ENCODE assay signal across 17 cellular contexts in genomic region chr11:77908835-77909234, GRCh38.
"Had no signal": no experiment of that assay in that cellular context is flagged by ENCODE, and none has a peak within 500 bp of the region (broad histone marks: within the 10 kb centered on the region; RNA-seq: fewer than 3 reads in every experiment).

No MANE protein-coding gene starts in this region.

- H3K27me3 ChIP-seq: dorsolateral prefrontal cortex, esophagus muscularis mucosa, foreskin keratinocyte, gastroesophageal sphincter, heart left ventricle, hepatocyte, left lung had no signal

- DNase-seq: cortex of kidney; dorsolateral prefrontal cortex; effector CD4-positive, alpha-beta T cell; effector memory CD4-positive, alpha-beta T cell; foreskin keratinocyte; heart left ventricle; left cardiac atrium; left lung; left ventricle myocardium superior; lower lobe of right lung; mesenchymal stem cell; midbrain; naive thymus-derived CD4-positive, alpha-beta T cell; natural killer cell had no signal

- H3K4me3 ChIP-seq: dorsolateral prefrontal cortex, esophagus muscularis mucosa, gastroesophageal sphincter, heart left ventricle, hepatocyte, left lung, lower lobe of right lung had no signal

- ATAC-seq: foreskin keratinocyte; gastroesophageal sphincter; heart left ventricle; left cardiac atrium; left lung; left ventricle myocardium superior; lower lobe of right lung; naive thymus-derived CD4-positive, alpha-beta T cell; natural killer cell had no signal

- H3K9me3 ChIP-seq: esophagus muscularis mucosa, gastroesophageal sphincter, heart left ventricle, left lung, lower lobe of right lung had no signal

- H3K4me1 ChIP-seq: foreskin keratinocyte, left lung, lower lobe of right lung had no signal

- H2AFZ ChIP-seq: hepatocyte had no signal

- H3K79me2 ChIP-seq: hepatocyte had no signal

- H3K27ac ChIP-seq: dorsolateral prefrontal cortex, esophagus muscularis mucosa, foreskin keratinocyte, gastroesophageal sphincter, heart left ventricle, hepatocyte, left lung, lower lobe of right lung had no signal

- H3K4me2 ChIP-seq: hepatocyte had no signal
